In genomic region chr17:4420692-4421131, GRCh38 we compare ENCODE assay signal across 9 cellular contexts. TPM values are rescaled to one million over a fixed set of nuclear protein-coding genes. Genes with fewer than 3 reads are reported as not detected.
DNase-seq lines count a peak whose midpoint lies in the region; ATAC-seq and TF ChIP-seq lines count a peak whose summit lies in the region.
"Had no signal": no experiment of that assay in that cellular context is flagged by ENCODE, and none has a peak within 500 bp of the region (broad histone marks: within the 10 kb centered on the region; RNA-seq: fewer than 3 reads in every experiment).

No MANE protein-coding gene starts in this region.

- intact Hi-C loops in activated T-helper 1 cell treated with anti-CD3 and anti-CD28 coated beads, Interleukin-12 subunit alpha, Interleukin-12 subunit beta, Interleukin-2, Interleukin-4 antibody, amounts not matched to agents 30 ng/mL and 10 ng/mL and 1 ng/mL, durations not matched to agents 14 hours and 24 hours and 36 hours (cut with micrococcal nuclease), result loop anchor here (1.0 to 10.0 kb wide), 4 partner anchors 77 to 464 kb away; partner anchors contain the start of gene SPNS2
- intact Hi-C loops in transverse colon (cut with DNase I; ENCODE audit: low total_unique reads), result no loop called here

- no peak overlapping the region for H3K4me3 ChIP-seq in Peyer's patch
- H3K4me3 ChIP-seq in fibroblast of the aortic adventitia (ENCODE audit: low read depth, low read length), result no peak overlapping the region
- no peak overlapping the region for H3K4me3 ChIP-seq in neural progenitor cell
- no peak overlapping the region for H3K4me3 ChIP-seq in transverse colon

- H3K9me3 ChIP-seq in Peyer's patch, result no peaks in the 10 kb centered on the region
- no peaks in the 10 kb centered on the region for H3K9me3 ChIP-seq in neural progenitor cell (ENCODE audit: low read depth)
- no peaks in the 10 kb centered on the region for H3K9me3 ChIP-seq in transverse colon

- 0 to 2% methylated on average over 2 to 7 of the region's 7 CpGs for WGBS in transverse colon (ENCODE audit: low coverage in 1 of 2), 2 donors

- TF ChIP-seq EP300 in transverse colon (IDR thresholded peaks at IDR 0.05; ENCODE audit: low read depth), result no peak

- H3K4me1 Mint-ChIP-seq in activated T-helper 1 cell treated with anti-CD3 and anti-CD28 coated beads, Interleukin-12 subunit alpha, Interleukin-12 subunit beta, Interleukin-2, Interleukin-4 antibody, amounts not matched to agents 30 ng/mL and 10 ng/mL and 1 ng/mL, durations not matched to agents 14 hours and 24 hours and 36 hours (ENCODE audit: low read depth), result no peaks in the 10 kb centered on the region
- H3K4me1 Mint-ChIP-seq in neural progenitor cell, result peaks cover 5% of the 10 kb centered on the region

- H3F3A ChIP-seq in neural progenitor cell (ENCODE audit: low read depth), result peaks cover 3% of the 10 kb centered on the region

- H3K79me2 ChIP-seq in neural progenitor cell (ENCODE audit: low read depth), result no peaks in the 10 kb centered on the region

- DNase-seq in DMS53 treated with DMSO at 0.1 percent for 48 hours (lab: John Stamatoyannopoulos, UW; ENCODE audit: unreplicated experiment) (peak; percentile 34), KBM-7 (peak; percentile 71), Peyer's patch (peak in 2 of 3 donors; percentile 45 to 81), fibroblast of the aortic adventitia (ENCODE audit: low read depth) (peak; percentile 81), neural progenitor cell (ENCODE audit: low spot score) (peak; percentile 86), transverse colon (peak; percentile 66)
- DNase-seq in activated T-helper 1 cell treated with anti-CD3 and anti-CD28 coated beads, Interleukin-12 subunit alpha, Interleukin-12 subunit beta, Interleukin-2, Interleukin-4 antibody, amounts not matched to agents 30 ng/mL and 10 ng/mL and 1 ng/mL, durations not matched to agents 14 hours and 24 hours and 36 hours (ENCODE audit: low spot score), result peak; percentile 51

- no peaks in the 10 kb centered on the region for H3K9me3 Mint-ChIP-seq in activated T-helper 1 cell treated with anti-CD3 and anti-CD28 coated beads, Interleukin-12 subunit alpha, Interleukin-12 subunit beta, Interleukin-2, Interleukin-4 antibody, amounts not matched to agents 30 ng/mL and 10 ng/mL and 1 ng/mL, durations not matched to agents 14 hours and 24 hours and 36 hours
- H3K9me3 Mint-ChIP-seq in neural progenitor cell, result no peaks in the 10 kb centered on the region
- H3K9me3 Mint-ChIP-seq: activated naive CD4-positive, alpha-beta T cell treated with anti-CD3 and anti-CD28 coated beads, Interleukin-2, amount 50 U/mL, for 24 hours had no signal

- no peak overlapping the region for H3K4me3 Mint-ChIP-seq in activated T-helper 1 cell treated with anti-CD3 and anti-CD28 coated beads, Interleukin-12 subunit alpha, Interleukin-12 subunit beta, Interleukin-2, Interleukin-4 antibody, amounts not matched to agents 30 ng/mL and 10 ng/mL and 1 ng/mL, durations not matched to agents 14 hours and 24 hours and 36 hours
- no peak overlapping the region for H3K4me3 Mint-ChIP-seq in neural progenitor cell
- H3K4me3 Mint-ChIP-seq: activated naive CD4-positive, alpha-beta T cell treated with anti-CD3 and anti-CD28 coated beads, Interleukin-2, amount 50 U/mL, for 24 hours had no signal

- H2AFZ ChIP-seq in neural progenitor cell (replicated peaks), result peak overlapping the region; percentile 85

- no peaks in the 10 kb centered on the region for H3K27me3 Mint-ChIP-seq in activated T-helper 1 cell treated with anti-CD3 and anti-CD28 coated beads, Interleukin-12 subunit alpha, Interleukin-12 subunit beta, Interleukin-2, Interleukin-4 antibody, amounts not matched to agents 30 ng/mL and 10 ng/mL and 1 ng/mL, durations not matched to agents 14 hours and 24 hours and 36 hours (ENCODE audit: insufficient read depth)
- H3K27me3 Mint-ChIP-seq in neural progenitor cell (ENCODE audit: insufficient read depth, low read depth), result peaks cover 9% of the 10 kb centered on the region
- H3K27me3 Mint-ChIP-seq: activated naive CD4-positive, alpha-beta T cell treated with anti-CD3 and anti-CD28 coated beads, Interleukin-2, amount 50 U/mL, for 24 hours had no signal

- in situ Hi-C loops in KBM-7 (cut with MboI; ENCODE audit: low pct_unique_long_range_greater_than_20kb, low sequenced_read_pairs), result no loop called here
- in situ Hi-C loops in transverse colon (cut with MboI; ENCODE audit: low pct_ligation_motif_present in 1 of 4, low pct_unique_long_range_greater_than_20kb in 1 of 4, low sequenced_read_pairs in 3 of 4), result loop anchor here in 1 of 4 donors (10.0 kb wide), 1 partner anchor 204 kb away; no protein-coding TSS in a partner anchor

- no peak for ATAC-seq in HG03108 (IDR thresholded peaks at IDR 0.05; ENCODE audit: unreplicated experiment)

- H3K9ac ChIP-seq in neural progenitor cell, result no peak overlapping the region

- H3K27me3 ChIP-seq in Peyer's patch (no peaks in the 10 kb centered on the region), neural progenitor cell (no peaks in the 10 kb centered on the region), transverse colon (no peaks in the 10 kb centered on the region)

- H3K27ac Mint-ChIP-seq in activated T-helper 1 cell treated with anti-CD3 and anti-CD28 coated beads, Interleukin-12 subunit alpha, Interleukin-12 subunit beta, Interleukin-2, Interleukin-4 antibody, amounts not matched to agents 30 ng/mL and 10 ng/mL and 1 ng/mL, durations not matched to agents 14 hours and 24 hours and 36 hours, result no peak overlapping the region
- H3K27ac Mint-ChIP-seq in neural progenitor cell, result no peak overlapping the region
- H3K27ac Mint-ChIP-seq: activated naive CD4-positive, alpha-beta T cell treated with anti-CD3 and anti-CD28 coated beads, Interleukin-2, amount 50 U/mL, for 24 hours had no signal

- H3K4me2 ChIP-seq in neural progenitor cell, result no peak overlapping the region

- H3K27ac ChIP-seq in Peyer's patch (no peak overlapping the region), neural progenitor cell (no peak overlapping the region), transverse colon (no peak overlapping the region)

- TF ChIP-seq POLR2A in Peyer's patch (IDR thresholded peaks at IDR 0.05) (no peak), transverse colon (IDR thresholded peaks at IDR 0.05) (no peak)

- H3K36me3 Mint-ChIP-seq in activated T-helper 1 cell treated with anti-CD3 and anti-CD28 coated beads, Interleukin-12 subunit alpha, Interleukin-12 subunit beta, Interleukin-2, Interleukin-4 antibody, amounts not matched to agents 30 ng/mL and 10 ng/mL and 1 ng/mL, durations not matched to agents 14 hours and 24 hours and 36 hours (ENCODE audit: low read depth), result no peaks in the 10 kb centered on the region
- no peaks in the 10 kb centered on the region for H3K36me3 Mint-ChIP-seq in neural progenitor cell
- H3K36me3 Mint-ChIP-seq: activated naive CD4-positive, alpha-beta T cell treated with anti-CD3 and anti-CD28 coated beads, Interleukin-2, amount 50 U/mL, for 24 hours had no signal

- H3K36me3 ChIP-seq in Peyer's patch (no peaks in the 10 kb centered on the region), neural progenitor cell (no peaks in the 10 kb centered on the region), transverse colon (no peaks in the 10 kb centered on the region)

- H3K4me1 ChIP-seq in Peyer's patch, result no peaks in the 10 kb centered on the region
- H3K4me1 ChIP-seq in neural progenitor cell, result no peaks in the 10 kb centered on the region
- peaks cover 0 to 5% (median 2%) of the 10 kb centered on the region in 4 donors for H3K4me1 ChIP-seq in transverse colon

- TF ChIP-seq CTCF in Peyer's patch (IDR thresholded peaks at IDR 0.05) (peak; percentile 75 to 92 (median 86)), fibroblast of the aortic adventitia (IDR thresholded peaks at IDR 0.05; ENCODE audit: insufficient read depth, low read length) (peak; percentile 79), neural progenitor cell (IDR thresholded peaks at IDR 0.05) (peak; percentile 88), transverse colon (IDR thresholded peaks at IDR 0.05) (peak; percentile 78 to 88 (median 85))

- H4K20me1 ChIP-seq in neural progenitor cell (ENCODE audit: low read depth), result no peaks in the 10 kb centered on the region

RNA-seq across cellular contexts. Expression of gene SPNS3, which starts 13.0 kb away (rescaled TPM):
- total RNA-seq in Peyer's patch (1 to 10 TPM in 2 of 4 donors, not detected in 2; 1.1 to 2.0 TPM), fibroblast of the aortic adventitia (ENCODE audit: low replicate concordance) (not detected in 2 replicates), neural progenitor cell (ENCODE audit: low replicate concordance) (not detected in 2 replicates), transverse colon (not detected)
- total RNA-seq in activated T-helper 1 cell treated with anti-CD3 and anti-CD28 coated beads, Interleukin-12 subunit alpha, Interleukin-12 subunit beta, Interleukin-2, Interleukin-4 antibody, amounts not matched to agents 30 ng/mL and 10 ng/mL and 1 ng/mL, durations not matched to agents 14 hours and 24 hours and 36 hours, result 1.1 and 1.7 TPM in 2 replicates

RNA-seq across cellular contexts. Expression of gene UBE2G1, which starts 54.2 kb away (rescaled TPM):
- total RNA-seq in Peyer's patch (10 to 100 TPM; 26.4 to 54.1 (median 35.7) TPM), fibroblast of the aortic adventitia (ENCODE audit: low replicate concordance) (39.3 and 52.0 TPM in 2 replicates), neural progenitor cell (ENCODE audit: low replicate concordance) (71.4 and 88.5 TPM in 2 replicates), transverse colon (100 to 1,000 TPM in 1 of 4 donors, 10 to 100 TPM in 3; 41.6 to 104 (median 53.0) TPM)
- 80.3 and 87.3 TPM in 2 replicates for total RNA-seq in activated T-helper 1 cell treated with anti-CD3 and anti-CD28 coated beads, Interleukin-12 subunit alpha, Interleukin-12 subunit beta, Interleukin-2, Interleukin-4 antibody, amounts not matched to agents 30 ng/mL and 10 ng/mL and 1 ng/mL, durations not matched to agents 14 hours and 24 hours and 36 hours

Comparison
In these comparisons a context has a peak if more than half of its experiments do, and no peak if none do; other contexts are left out.
1. DNase-seq: peak in every context shown above with its lines; median percentile 86 in neural progenitor cell; 81 in fibroblast of the aortic adventitia; 71 in KBM-7; 66 in transverse colon; 63 in Peyer's patch; 51 in activated T-helper 1 cell treated with anti-CD3 and anti-CD28 coated beads, Interleukin-12 subunit alpha, Interleukin-12 subunit beta, Interleukin-2, Interleukin-4 antibody, amounts not matched to agents 30 ng/mL and 10 ng/mL and 1 ng/mL, durations not matched to agents 14 hours and 24 hours and 36 hours; 34 in DMS53 treated with DMSO at 0.1 percent for 48 hours.